In genomic region chr18:55234366-55235093, GRCh38 we compare ENCODE assay signal across 8 cellular contexts.
A peak's percentile ranks its signal among the peaks of the same experiment; 100 is the strongest.
DNase-seq lines count a peak whose midpoint lies in the region; ATAC-seq, FAIRE-seq and TF ChIP-seq lines count a peak whose summit lies in the region.

No MANE protein-coding gene starts in this region.

- intact Hi-C loops in pancreas (cut with DNase I): loop anchor here in 1 of 3 donors (10.0 kb wide), 1 partner anchor 1340 kb away; no protein-coding TSS in a partner anchor

- H4K20me1 ChIP-seq in OCI-LY3 (ENCODE audit: insufficient read depth, low read length): no peaks in the 10 kb centered on the region

- no peaks in the 10 kb centered on the region for H3K9me3 ChIP-seq in OCI-LY3 (ENCODE audit: insufficient read depth, low read length)
- H3K9me3 ChIP-seq in pancreas: no peaks in the 10 kb centered on the region
- H3K9me3 ChIP-seq in upper lobe of left lung: no peaks in the 10 kb centered on the region

- ATAC-seq in pancreas (peak; percentile 96 to 99 (median 98)), upper lobe of left lung (ENCODE audit: low FRiP score in 2 of 2) (peak; percentile 86 to 87)

- FAIRE-seq in pancreas (lab: Jason Lieb, UNC): no peak

- H3K79me2 ChIP-seq in OCI-LY3 (ENCODE audit: low read length): peaks cover 94% of the 10 kb centered on the region

- peak overlapping the region; percentile 70 for H3K9ac ChIP-seq in OCI-LY3 (ENCODE audit: low read length)

- H3K36me3 ChIP-seq in OCI-LY3 (replicated peaks; ENCODE audit: low read depth, low read length): peaks cover 86% of the 10 kb centered on the region
- no peaks in the 10 kb centered on the region for H3K36me3 ChIP-seq in pancreas
- H3K36me3 ChIP-seq in upper lobe of left lung: peaks cover 0 to 46% (median 5%) of the 10 kb centered on the region in 4 donors

- TF ChIP-seq CTCF in OCI-LY3 (IDR thresholded peaks at IDR 0.05; ENCODE audit: low read depth, low read length) (peak; percentile 100), pancreas (IDR thresholded peaks at IDR 0.05) (peak in 3 of 4 donors; percentile 51 to 68 (median 60)), upper lobe of left lung (IDR thresholded peaks at IDR 0.05) (peak; percentile 42 to 77 (median 68))

- H3K27me3 ChIP-seq in OCI-LY3 (ENCODE audit: low read depth, low read length) (no peaks in the 10 kb centered on the region), pancreas (no peaks in the 10 kb centered on the region), upper lobe of left lung (no peaks in the 10 kb centered on the region)

- H3K4me2 ChIP-seq in OCI-LY3 (ENCODE audit: low read length): peak overlapping the region; percentile 37

- DNase-seq in ELR (ENCODE audit: low read depth): peak; percentile 85
- DNase-seq in GOT3 (lab: John Stamatoyannopoulos, UW): peak; percentile 0
- peak; percentile 79 to 85 for DNase-seq in Kasumi-1 (lab: John Stamatoyannopoulos, UW)
- DNase-seq in activated naive CD4-positive, alpha-beta T cell treated with Interleukin-2 at 50 U/mL for 16 hours: peak; percentile 29
- peak; percentile 88 for DNase-seq in globus pallidus (ENCODE audit: low spot score)
- DNase-seq in pancreas: peak; percentile 37 to 83 (median 64)
- DNase-seq in upper lobe of left lung: peak in 1 of 2 donors; percentile 68

- 22 to 27% methylated on average over 21 of the region's 21 CpGs for WGBS in pancreas, 2 donors
- WGBS in upper lobe of left lung, 2 donors: 38 to 41% methylated on average over 17 to 21 of the region's 21 CpGs

- peaks cover 93% of the 10 kb centered on the region for H3K4me1 ChIP-seq in OCI-LY3 (ENCODE audit: low read length)
- peaks cover 0 to 5% (median 0%) of the 10 kb centered on the region in 3 donors for H3K4me1 ChIP-seq in pancreas
- peaks cover 0 to 12% (median 4%) of the 10 kb centered on the region in 4 donors for H3K4me1 ChIP-seq in upper lobe of left lung

- no peak for TF ChIP-seq EP300 in upper lobe of left lung (IDR thresholded peaks at IDR 0.05)

- H3K27ac ChIP-seq in OCI-LY3 (ENCODE audit: low read length) (peak overlapping the region; percentile 86), pancreas (no peak overlapping the region), upper lobe of left lung (peak overlapping the region in 2 of 4 donors; percentile 42 to 65)

- no peak overlapping the region for H2AFZ ChIP-seq in OCI-LY3 (ENCODE audit: low read depth, low read length)

- H3K4me3 ChIP-seq in OCI-LY3 (ENCODE audit: low read length): 0 out of 2 replicates have a peak overlapping the region, but pooled peaks have one; percentile 1
- H3K4me3 ChIP-seq in pancreas: peak overlapping the region in 1 of 4 donors; percentile 8
- no peak overlapping the region for H3K4me3 ChIP-seq in upper lobe of left lung

- TF ChIP-seq POLR2A in upper lobe of left lung (IDR thresholded peaks at IDR 0.05): no peak
